11 cellular contexts compared by ENCODE assay signal in genomic region chr20:35737865-35738333, GRCh38. TPM values are rescaled to one million over a fixed set of nuclear protein-coding genes. Genes with fewer than 3 reads are reported as not detected.
DNase-seq lines count a peak whose midpoint lies in the region; ATAC-seq and TF ChIP-seq lines count a peak whose summit lies in the region.
"Had no signal": no experiment of that assay in that cellular context is flagged by ENCODE, and none has a peak within 500 bp of the region (broad histone marks: within the 10 kb centered on the region; RNA-seq: fewer than 3 reads in every experiment).

No MANE protein-coding gene starts in this region.

- peaks cover 62 to 81% of the 10 kb centered on the region in 2 donors for H3K36me3 Mint-ChIP-seq in CD4-positive, alpha-beta memory T cell
- H3K36me3 Mint-ChIP-seq in activated naive CD8-positive, alpha-beta T cell treated with anti-CD3 and anti-CD28 coated beads, Interleukin-2, amount 50 U/mL, for 24 hours (ENCODE audit: low read depth) = peaks cover 83% of the 10 kb centered on the region
- peaks cover 72% of the 10 kb centered on the region for H3K36me3 Mint-ChIP-seq in nephron (ENCODE audit: low read depth)

- peak in 1 of 5 donors; percentile 1 for DNase-seq in CD4-positive, alpha-beta memory T cell
- no peak for DNase-seq in HEK293T (ENCODE audit: extremely low spot score)
- no peak for DNase-seq in activated naive CD8-positive, alpha-beta T cell treated with anti-CD3 and anti-CD28 coated beads, Interleukin-2, amount 50 U/mL, for 24 hours
- no peak for DNase-seq in NCI-H2171 (lab: John Stamatoyannopoulos, UW)
- DNase-seq in adrenal gland = no peak
- DNase-seq in HuH-7.5 (ENCODE audit: low spot score) = no peak
- DNase-seq: hippocampal formation, NCI-H2029, stomach had no signal

- 87 to 94% (median 92%) methylated on average over 15 of the region's 15 CpGs for WGBS in adrenal gland, 4 donors

- H3K27ac Mint-ChIP-seq in CD4-positive, alpha-beta memory T cell = peak overlapping the region; percentile 36 to 90 (median 70)
- peak overlapping the region; percentile 91 for H3K27ac Mint-ChIP-seq in activated naive CD8-positive, alpha-beta T cell treated with anti-CD3 and anti-CD28 coated beads, Interleukin-2, amount 50 U/mL, for 24 hours
- no peak overlapping the region for H3K27ac Mint-ChIP-seq in nephron

- POLR2A ChIA-PET in CD4-positive, alpha-beta memory T cell (lab: Charles Lee; ENCODE audit: partially characterized antibody) = interaction anchor here (1.5 to 12.3 kb wide), 2 partner anchors 32 to 38 kb away, joined by 3 to 1007 read pairs; partner anchors contain the start of genes NFS1, PHF20 and ROMO1
- POLR2A ChIA-PET in HEK293T (lab: Yijun Ruan, JAX) = no interaction called here

- H3K4me1 Mint-ChIP-seq in CD4-positive, alpha-beta memory T cell = peaks cover 40 to 77% (median 55%) of the 10 kb centered on the region in 4 donors
- H3K4me1 Mint-ChIP-seq in activated naive CD8-positive, alpha-beta T cell treated with anti-CD3 and anti-CD28 coated beads, Interleukin-2, amount 50 U/mL, for 24 hours = peaks cover 75% of the 10 kb centered on the region
- peaks cover 45% of the 10 kb centered on the region for H3K4me1 Mint-ChIP-seq in nephron

- H3K27me3 ChIP-seq in CD4-positive, alpha-beta memory T cell (ENCODE audit: insufficient read depth, low read length) = no peaks in the 10 kb centered on the region
- no peaks in the 10 kb centered on the region for H3K27me3 ChIP-seq in adrenal gland
- H3K27me3 ChIP-seq: stomach had no signal

- peaks cover 0 to 6% (median 0%) of the 10 kb centered on the region in 8 donors for H3K9me3 Mint-ChIP-seq in CD4-positive, alpha-beta memory T cell
- H3K9me3 Mint-ChIP-seq in activated naive CD8-positive, alpha-beta T cell treated with anti-CD3 and anti-CD28 coated beads, Interleukin-2, amount 50 U/mL, for 24 hours = no peaks in the 10 kb centered on the region
- no peaks in the 10 kb centered on the region for H3K9me3 Mint-ChIP-seq in nephron

- peaks cover 0 to 3% of the 10 kb centered on the region in 2 donors for H3K27me3 Mint-ChIP-seq in CD4-positive, alpha-beta memory T cell
- H3K27me3 Mint-ChIP-seq in activated naive CD8-positive, alpha-beta T cell treated with anti-CD3 and anti-CD28 coated beads, Interleukin-2, amount 50 U/mL, for 24 hours = no peaks in the 10 kb centered on the region
- no peaks in the 10 kb centered on the region for H3K27me3 Mint-ChIP-seq in nephron (ENCODE audit: low read depth)

- H3K27ac ChIP-seq in CD4-positive, alpha-beta memory T cell (ENCODE audit: low read depth, low read length) = no peak overlapping the region
- no peak overlapping the region for H3K27ac ChIP-seq in adrenal gland

- peak overlapping the region in 7 of 8 donors; percentile 55 to 78 (median 72) for H3K4me3 Mint-ChIP-seq in CD4-positive, alpha-beta memory T cell
- H3K4me3 Mint-ChIP-seq in activated naive CD8-positive, alpha-beta T cell treated with anti-CD3 and anti-CD28 coated beads, Interleukin-2, amount 50 U/mL, for 24 hours = peak overlapping the region; percentile 79
- H3K4me3 Mint-ChIP-seq in nephron = peak overlapping the region; percentile 30 to 45 (median 44)

- peaks cover 80% of the 10 kb centered on the region for H3K4me1 ChIP-seq in CD4-positive, alpha-beta memory T cell (ENCODE audit: insufficient read depth, low read length)
- peaks cover 39 to 79% of the 10 kb centered on the region in 2 donors for H3K4me1 ChIP-seq in adrenal gland (replicated peaks in 1 of 2)

- intact Hi-C loops in CD4-positive, alpha-beta memory T cell (cut with micrococcal nuclease) = loop anchor here (2.0 kb wide), 1 partner anchor 137 kb away; no protein-coding TSS in a partner anchor
- intact Hi-C loops in adrenal gland (cut with DNase I) = no loop called here

- TF ChIP-seq CTCF in nephron (IDR thresholded peaks at IDR 0.05; ENCODE audit: unreplicated experiment in 3 of 3) (no peak), adrenal gland (IDR thresholded peaks at IDR 0.05) (no peak)

- ATAC-seq in activated naive CD8-positive, alpha-beta T cell treated with anti-CD3 and anti-CD28 coated beads, Interleukin-2, amount 50 U/mL, for 24 hours = no peak

- no peaks in the 10 kb centered on the region for H3K9me3 ChIP-seq in CD4-positive, alpha-beta memory T cell (ENCODE audit: control insufficient read depth in 1 of 2, low read length in 2 of 2)
- no peaks in the 10 kb centered on the region for H3K9me3 ChIP-seq in adrenal gland (replicated peaks in 1 of 3)
- H3K9me3 ChIP-seq: stomach had no signal

- H3K36me3 ChIP-seq in CD4-positive, alpha-beta memory T cell (ENCODE audit: insufficient read depth, low read length) = peaks cover 64% of the 10 kb centered on the region
- H3K36me3 ChIP-seq in adrenal gland (replicated peaks in 1 of 2) = peaks cover 0 to 77% of the 10 kb centered on the region in 2 donors

- no peak overlapping the region for H3K4me3 ChIP-seq in CD4-positive, alpha-beta memory T cell (ENCODE audit: low read length in 2 of 2)
- H3K4me3 ChIP-seq in adrenal gland = no peak overlapping the region
- H3K4me3 ChIP-seq: lung had no signal

- CTCF ChIA-PET in CD4-positive, alpha-beta memory T cell (lab: Charles Lee; ENCODE audit: partially characterized antibody) = no interaction called here
- CTCF ChIA-PET in HEK293T (lab: Yijun Ruan, JAX) = interaction anchor here (0.7 kb wide), 1 partner anchor 269 kb away, joined by 3 read pairs; no protein-coding TSS in a partner anchor

- TF ChIP-seq POLR2A in adrenal gland (IDR thresholded peaks at IDR 0.05) = no peak

TF ChIP-seq in HEK293T, 16 proteins besides CTCF, POLR2A, EP300 and RAD21:
- no peak for TF ChIP-seq L3MBTL2 (conservative IDR thresholded peaks at IDR 0.05)
- 0 out of 2 replicates have a peak, but pooled peaks have one; percentile 24 for TF ChIP-seq ZNF384 (IDR thresholded peaks at IDR 0.05)
- TF ChIP-seq SP1 (IDR thresholded peaks at IDR 0.05) = no peak

RNA-seq across cellular contexts. Expression of gene RBM39, which starts 4.2 kb away (rescaled TPM):
- 100 to 1,000 TPM; 631 to 665 TPM for total RNA-seq in CD4-positive, alpha-beta memory T cell
- 100 to 1,000 TPM in 1 of 2 donors, 10 to 100 TPM in 1; 76.7 to 153 TPM for polyA plus RNA-seq in CD4-positive, alpha-beta memory T cell
- total RNA-seq in adrenal gland = 100 to 1,000 TPM; 111 to 335 (median 216) TPM
- polyA plus RNA-seq in adrenal gland = 100 to 1,000 TPM; 278 to 714 (median 656) TPM

RNA-seq across cellular contexts. Expression of gene PHF20, which starts 33.9 kb away (rescaled TPM):
- 10 to 100 TPM; 72.9 to 82.3 TPM for total RNA-seq in CD4-positive, alpha-beta memory T cell
- 100 to 1,000 TPM; 106 to 126 TPM for polyA plus RNA-seq in CD4-positive, alpha-beta memory T cell
- 10 to 100 TPM; 17.0 to 45.1 (median 36.8) TPM for total RNA-seq in adrenal gland
- 10 to 100 TPM; 15.0 to 27.8 (median 17.8) TPM for polyA plus RNA-seq in adrenal gland

RNA-seq across cellular contexts. Expression of gene ROMO1, which starts 38.7 kb away (rescaled TPM):
- total RNA-seq in CD4-positive, alpha-beta memory T cell = 10 to 100 TPM; 38.4 to 43.8 TPM
- polyA plus RNA-seq in CD4-positive, alpha-beta memory T cell = 100 to 1,000 TPM; 273 to 335 TPM
- 100 to 1,000 TPM; 154 to 477 (median 235) TPM for total RNA-seq in adrenal gland
- polyA plus RNA-seq in adrenal gland = 1,000 to 10,000 TPM in 1 of 3 donors, 100 to 1,000 TPM in 1, 10 to 100 TPM in 1; 50.1 to 1,321 (median 664) TPM

RNA-seq across cellular contexts. Expression of gene NFS1, which starts 38.7 kb away (rescaled TPM):
- total RNA-seq in CD4-positive, alpha-beta memory T cell = 10 to 100 TPM; 30.3 to 33.6 TPM
- polyA plus RNA-seq in CD4-positive, alpha-beta memory T cell = 10 to 100 TPM in 1 of 2 donors, 1 to 10 TPM in 1; 6.3 to 28.3 TPM
- 100 to 1,000 TPM in 5 of 8 donors, 10 to 100 TPM in 3; 40.1 to 129 (median 113) TPM for total RNA-seq in adrenal gland
- 10 to 100 TPM; 60.3 to 97.1 (median 73.1) TPM for polyA plus RNA-seq in adrenal gland

Comparison
In these comparisons a context has a peak if more than half of its experiments do, and no peak if none do; other contexts are left out.
1. H3K27ac Mint-ChIP-seq: peak in CD4-positive, alpha-beta memory T cell (7 of 7) and activated naive CD8-positive, alpha-beta T cell treated with anti-CD3 and anti-CD28 coated beads, Interleukin-2, amount 50 U/mL, for 24 hours (single experiment); none in nephron (0 of 3).
2. Peak in every context shown above with its lines, with median percentiles within 50 percentile points of each other: H3K4me3 Mint-ChIP-seq.